1 cellular context compared by ENCODE assay signal in genomic region chr21:43005635-43006034, GRCh38.
TF ChIP-seq lines count a peak whose summit lies in the region.

No MANE protein-coding gene starts in this region.

TF ChIP-seq in HepG2, 621 proteins besides CTCF, POLR2A, EP300 and RAD21 (continued from another document):
- TF ChIP-seq KIAA2018 (CRISPR knock-in tag; IDR thresholded peaks at IDR 0.05; ENCODE audit: borderline replicate concordance) (no peak), AKAP8 (CRISPR knock-in tag; IDR thresholded peaks at IDR 0.05) (no peak), USF2 (IDR thresholded peaks at IDR 0.05; ENCODE audit: low read depth, low read length) (no peak), USF2 (CRISPR knock-in tag; IDR thresholded peaks at IDR 0.05; ENCODE audit: borderline replicate concordance) (no peak), FOSL1 (CRISPR knock-in tag; IDR thresholded peaks at IDR 0.05; ENCODE audit: borderline replicate concordance) (no peak), YEATS4 (CRISPR knock-in tag; IDR thresholded peaks at IDR 0.05; ENCODE audit: borderline replicate concordance) (no peak), ZNF839 (CRISPR knock-in tag; IDR thresholded peaks at IDR 0.05; ENCODE audit: borderline replicate concordance) (no peak), MAFK (conservative IDR thresholded peaks at IDR 0.05 in 1 of 2, IDR thresholded peaks at IDR 0.05 in 1 of 2; ENCODE audit: low read length in 2 of 2) (peak; percentile 56 to 62), KAT7 (CRISPR knock-in tag; IDR thresholded peaks at IDR 0.05; ENCODE audit: borderline replicate concordance) (no peak), MAFF (IDR thresholded peaks at IDR 0.05; ENCODE audit: low read depth, low read length) (0 out of 2 replicates have a peak, but pooled peaks have one; percentile 35), SUZ12 (IDR thresholded peaks at IDR 0.05; ENCODE audit: low read depth, low read length) (no peak), ZBTB40 (IDR thresholded peaks at IDR 0.05) (no peak), ZBTB40 (CRISPR knock-in tag; IDR thresholded peaks at IDR 0.05) (no peak), ZNF329 (CRISPR knock-in tag; IDR thresholded peaks at IDR 0.05; ENCODE audit: low read depth) (no peak), TOE1 (CRISPR knock-in tag; IDR thresholded peaks at IDR 0.05) (no peak), YEATS2 (CRISPR knock-in tag; IDR thresholded peaks at IDR 0.05; ENCODE audit: borderline replicate concordance) (no peak)
TF ChIP-seq in HepG2: peak in this region for 2.
